ENCODE assay signal across 8 cellular contexts in genomic region chr3:32569540-32570425, GRCh38. TPM values are rescaled to one million over a fixed set of nuclear protein-coding genes. Genes with fewer than 3 reads are reported as not detected.
DNase-seq lines count a peak whose midpoint lies in the region; ATAC-seq and TF ChIP-seq lines count a peak whose summit lies in the region.

No MANE protein-coding gene starts in this region.

- CTCF ChIA-PET in PC-9 (lab: Charles Lee): interaction anchor here (0.6 kb wide), 1 partner anchor 84 kb away, joined by 3 read pairs; no protein-coding TSS in a partner anchor

- H3K4me3 ChIP-seq in PC-9: peak overlapping the region; percentile 78

- TF ChIP-seq CTCF in CD14-positive monocyte (IDR thresholded peaks at IDR 0.05): no peak
- TF ChIP-seq CTCF in PC-9 (conservative IDR thresholded peaks at IDR 0.05): no peak
- no peak for TF ChIP-seq CTCF in osteocyte (IDR thresholded peaks at IDR 0.05)
- no peak for TF ChIP-seq CTCF in type B pancreatic cell (conservative IDR thresholded peaks at IDR 0.05)

- no peaks in the 10 kb centered on the region for H3K9me2 ChIP-seq in PC-9 (ENCODE audit: insufficient read depth)

- ATAC-seq in GM19043 (IDR thresholded peaks at IDR 0.05; ENCODE audit: low read depth, unreplicated experiment) (peak; percentile 35), HG03280 (IDR thresholded peaks at IDR 0.05; ENCODE audit: unreplicated experiment) (peak; percentile 43), Right ventricle myocardium superior (ENCODE audit: poor library complexity) (peak; percentile 60)

- H3K27me3 ChIP-seq in PC-9 (ENCODE audit: insufficient read depth, low read depth): no peaks in the 10 kb centered on the region

- H3K27me3 Mint-ChIP-seq in CD14-positive monocyte (ENCODE audit: low read depth in 3 of 3): no peaks in the 10 kb centered on the region
- H3K27me3 Mint-ChIP-seq in activated naive CD4-positive, alpha-beta T cell treated with anti-CD3 and anti-CD28 coated beads, Interleukin-2, amount 50 U/mL, for 24 hours: no peaks in the 10 kb centered on the region
- H3K27me3 Mint-ChIP-seq in osteocyte (ENCODE audit: unreplicated experiment): no peaks in the 10 kb centered on the region
- no peaks in the 10 kb centered on the region for H3K27me3 Mint-ChIP-seq in type B pancreatic cell

- H3F3A ChIP-seq in PC-9 (ENCODE audit: insufficient read depth, low read depth): peaks cover 6% of the 10 kb centered on the region; the same call in 1 of the 2 replicates

- H3K4me1 Mint-ChIP-seq in CD14-positive monocyte (peaks cover 42% of the 10 kb centered on the region), osteocyte (ENCODE audit: unreplicated experiment) (peaks cover 34% of the 10 kb centered on the region), type B pancreatic cell (ENCODE audit: unreplicated experiment) (peaks cover 14% of the 10 kb centered on the region)
- H3K4me1 Mint-ChIP-seq in activated naive CD4-positive, alpha-beta T cell treated with anti-CD3 and anti-CD28 coated beads, Interleukin-2, amount 50 U/mL, for 24 hours: peaks cover 32% of the 10 kb centered on the region

- no peaks in the 10 kb centered on the region for H3K9me3 ChIP-seq in PC-9 (ENCODE audit: insufficient read depth, low read depth)

- H2AFZ ChIP-seq in PC-9: peak overlapping the region; percentile 84

- BruUV-seq in PC-9 (replicated peaks; lab: Mats Ljungman, UMichigan): no TSS peak

- POLR2A ChIA-PET in PC-9 (lab: Charles Lee; ENCODE audit: unreplicated experiment): interaction anchor here (0.6 kb wide), 2 partner anchors 53 to 562 kb away, joined by 5 to 6 read pairs; no protein-coding TSS in a partner anchor

- H3K4me2 ChIP-seq in PC-9: peak overlapping the region; percentile 89

- H3K79me2 ChIP-seq in PC-9 (ENCODE audit: low read depth): peaks cover 41% of the 10 kb centered on the region

- H3K4me1 ChIP-seq in PC-9 (replicated peaks; ENCODE audit: insufficient read depth): peaks cover 8% of the 10 kb centered on the region; the same call in 1 of the 2 replicates

- no peaks in the 10 kb centered on the region for H3K36me3 ChIP-seq in PC-9 (ENCODE audit: low read depth)

- H3K4me3 Mint-ChIP-seq in CD14-positive monocyte (peak overlapping the region; percentile 92 to 93), osteocyte (ENCODE audit: unreplicated experiment) (peak overlapping the region; percentile 89), type B pancreatic cell (peak overlapping the region; percentile 95)
- peak overlapping the region; percentile 96 for H3K4me3 Mint-ChIP-seq in activated naive CD4-positive, alpha-beta T cell treated with anti-CD3 and anti-CD28 coated beads, Interleukin-2, amount 50 U/mL, for 24 hours

- H3K36me3 Mint-ChIP-seq in CD14-positive monocyte: peaks cover 8 to 9% of the 10 kb centered on the region in 2 donors
- H3K36me3 Mint-ChIP-seq in activated naive CD4-positive, alpha-beta T cell treated with anti-CD3 and anti-CD28 coated beads, Interleukin-2, amount 50 U/mL, for 24 hours: no peaks in the 10 kb centered on the region
- H3K36me3 Mint-ChIP-seq in osteocyte (ENCODE audit: unreplicated experiment): peaks cover 3% of the 10 kb centered on the region
- H3K36me3 Mint-ChIP-seq in type B pancreatic cell: peaks cover under 1% of the 10 kb centered on the region

- peaks cover 3% of the 10 kb centered on the region; the same call in 1 of the 2 replicates for H4K20me1 ChIP-seq in PC-9 (ENCODE audit: insufficient read depth)

- DNase-seq in CD14-positive monocyte (ENCODE audit: low spot score) (peak; percentile 53), PC-9 (peak; percentile 52 to 80), Right ventricle myocardium superior (peak; percentile 74), osteocyte (ENCODE audit: extremely low spot score, unreplicated experiment) (peak; percentile 86), type B pancreatic cell (ENCODE audit: extremely low spot score, unreplicated experiment) (peak; percentile 83)

- H3K9me3 Mint-ChIP-seq in CD14-positive monocyte (no peaks in the 10 kb centered on the region), osteocyte (ENCODE audit: unreplicated experiment) (no peaks in the 10 kb centered on the region), type B pancreatic cell (no peaks in the 10 kb centered on the region)
- H3K9me3 Mint-ChIP-seq in activated naive CD4-positive, alpha-beta T cell treated with anti-CD3 and anti-CD28 coated beads, Interleukin-2, amount 50 U/mL, for 24 hours: no peaks in the 10 kb centered on the region

- peak overlapping the region; percentile 74 to 89 (median 87) for H3K27ac Mint-ChIP-seq in CD14-positive monocyte
- peak overlapping the region; percentile 79 for H3K27ac Mint-ChIP-seq in activated naive CD4-positive, alpha-beta T cell treated with anti-CD3 and anti-CD28 coated beads, Interleukin-2, amount 50 U/mL, for 24 hours
- peak overlapping the region; percentile 96 for H3K27ac Mint-ChIP-seq in osteocyte (ENCODE audit: unreplicated experiment)
- peak overlapping the region; percentile 95 for H3K27ac Mint-ChIP-seq in type B pancreatic cell

- H3K27ac ChIP-seq in PC-9: peak overlapping the region; percentile 78

- intact Hi-C loops in CD14-positive monocyte (cut with micrococcal nuclease): loop anchor here (5.0 to 10.0 kb wide), 4 partner anchors 52 to 165 kb away; partner anchors contain the start of gene CNOT10 (in 1 of the 2)
- intact Hi-C loops in PC-9 (cut with micrococcal nuclease; ENCODE audit: unreplicated experiment): loop anchor here (1.0 kb wide), 2 partner anchors 66 to 116 kb away; partner anchors contain the start of gene CNOT10
- intact Hi-C loops in Right ventricle myocardium superior (cut with DNase I): no loop called here

RNA-seq across cellular contexts. Expression of gene DYNC1LI1, which starts 0.9 kb away (rescaled TPM):
- 10 to 100 TPM; 46.8 to 50.1 TPM for polyA plus RNA-seq in CD14-positive monocyte
- total RNA-seq in PC-9 (2021): 30.1 and 32.3 TPM in 2 replicates
- total RNA-seq in Right ventricle myocardium superior: 50.9 TPM
- total RNA-seq in osteocyte: 58.8 and 64.3 TPM in 2 replicates
- 23.8 and 35.9 TPM in 2 replicates for total RNA-seq in type B pancreatic cell (ENCODE audit: low replicate concordance)

Comparison
In these comparisons a context has a peak if more than half of its experiments do, and no peak if none do; other contexts are left out.
1. Peak in every context shown above with its lines: DNase-seq, ATAC-seq, H3K4me3 ChIP-seq and H3K27ac ChIP-seq.